Comparison of ENCODE assay signal across 23 cellular contexts in genomic region chr20:20557406-20557805, GRCh38.
"Had no signal": no experiment of that assay in that cellular context is flagged by ENCODE, and none has a peak within 500 bp of the region (broad histone marks: within the 10 kb centered on the region; RNA-seq: fewer than 3 reads in every experiment).

No MANE protein-coding gene starts in this region.

- ATAC-seq: effector memory CD8-positive, alpha-beta T cell; esophagus mucosa; foreskin keratinocyte; gastroesophageal sphincter; heart left ventricle; heart right ventricle had no signal

- H3K27me3 ChIP-seq: colonic mucosa, dorsolateral prefrontal cortex, esophagus muscularis mucosa, esophagus squamous epithelium, foreskin keratinocyte, gastroesophageal sphincter, heart left ventricle, heart right ventricle had no signal

- DNase-seq: colonic mucosa; cortex of kidney; dermis blood vessel endothelial cell; dorsolateral prefrontal cortex; effector CD4-positive, alpha-beta T cell; effector CD8-positive, alpha-beta T cell; effector memory CD4-positive, alpha-beta T cell; effector memory CD8-positive, alpha-beta T cell; endodermal cell; erythroblast; esophagus squamous epithelium; foreskin fibroblast; foreskin keratinocyte; foreskin melanocyte; head of caudate nucleus; heart left ventricle; heart right ventricle had no signal

- H3K27ac Mint-ChIP-seq: dendritic cell treated with granulocyte-macrophage colony-stimulating factor and Interleukin-4, amounts not matched to agents 40 ng/mL and 50 ng/mL, for 4 days; effector memory CD8-positive, alpha-beta T cell; endodermal cell had no signal

- H3K9me3 ChIP-seq: colonic mucosa, esophagus muscularis mucosa, esophagus squamous epithelium, gastroesophageal sphincter had no signal

- H3K4me1 Mint-ChIP-seq: endodermal cell had no signal

- H3K27ac ChIP-seq: colonic mucosa, coronary artery, dorsolateral prefrontal cortex, epithelial cell of prostate, esophagus muscularis mucosa, esophagus squamous epithelium, foreskin keratinocyte, gastroesophageal sphincter, heart left ventricle, heart right ventricle had no signal

- H3K9me3 Mint-ChIP-seq: dendritic cell treated with granulocyte-macrophage colony-stimulating factor and Interleukin-4, amounts not matched to agents 40 ng/mL and 50 ng/mL, for 4 days; effector memory CD8-positive, alpha-beta T cell had no signal

- H3K4me3 Mint-ChIP-seq: dendritic cell treated with granulocyte-macrophage colony-stimulating factor and Interleukin-4, amounts not matched to agents 40 ng/mL and 50 ng/mL, for 4 days; effector memory CD8-positive, alpha-beta T cell; endodermal cell had no signal

- H3K4me3 ChIP-seq: colonic mucosa, coronary artery, dorsolateral prefrontal cortex, esophagus muscularis mucosa, esophagus squamous epithelium, gastroesophageal sphincter, heart left ventricle, heart right ventricle had no signal

- H3K36me3 ChIP-seq: colonic mucosa had no signal

- H3K27me3 Mint-ChIP-seq: dendritic cell treated with granulocyte-macrophage colony-stimulating factor and Interleukin-4, amounts not matched to agents 40 ng/mL and 50 ng/mL, for 4 days; effector memory CD8-positive, alpha-beta T cell had no signal

- H3K4me1 ChIP-seq: colonic mucosa, esophagus muscularis mucosa, foreskin keratinocyte, gastroesophageal sphincter, heart left ventricle, heart right ventricle had no signal
